In the genomic region with DNA sequence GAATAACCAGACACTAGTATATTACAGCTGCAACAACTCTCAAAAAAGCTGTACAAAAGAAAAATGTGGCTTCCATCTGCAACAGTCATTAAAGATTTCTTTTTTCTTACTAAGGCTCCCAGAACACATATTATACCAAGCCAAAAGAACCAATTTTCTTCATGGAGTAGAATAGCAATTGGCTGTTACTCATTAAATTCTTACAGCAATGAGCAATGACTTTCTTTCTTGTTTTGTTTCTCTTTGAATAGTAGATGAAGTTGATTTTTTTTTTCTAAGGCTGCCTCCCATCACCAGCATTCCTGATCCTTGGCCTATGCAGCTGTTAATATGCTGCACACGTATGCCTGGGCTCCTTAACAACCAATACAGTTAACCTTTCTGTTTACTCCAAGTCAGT, we compare ENCODE assay signal across 1 cellular context.
TF ChIP-seq lines count a peak whose summit lies in the region.

No MANE protein-coding gene starts in this region.

TF ChIP-seq in IMR-90, 13 proteins besides CTCF, POLR2A, EP300 and RAD21 (continued from another document):
- TF ChIP-seq CHD1 (IDR thresholded peaks at IDR 0.05; ENCODE audit: low read depth, low read length) (no peak), MXI1 (IDR thresholded peaks at IDR 0.05; ENCODE audit: borderline replicate concordance, low read depth, low read length) (no peak)
